ENCODE assay signal across 18 cellular contexts in the genomic region with DNA sequence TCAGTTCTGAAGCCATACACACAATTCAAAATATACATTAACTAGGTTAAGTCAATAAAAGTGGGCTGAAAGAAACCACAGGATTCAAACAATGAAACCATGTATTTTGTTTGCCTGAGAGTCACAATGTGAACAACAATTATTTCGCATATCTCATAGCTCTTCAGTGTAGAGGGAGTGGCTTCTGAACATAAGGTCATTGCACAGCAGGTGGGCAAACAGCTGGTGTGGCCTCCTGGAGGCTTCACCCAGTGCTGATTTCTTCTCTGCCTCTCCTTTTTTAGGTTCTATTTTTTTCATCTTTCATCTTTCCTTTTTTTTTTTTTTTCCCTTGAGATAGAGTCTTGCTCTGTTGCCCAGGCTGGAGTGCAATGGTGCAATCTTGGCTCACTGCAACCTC.
"Had no signal": no experiment of that assay in that cellular context is flagged by ENCODE, and none has a peak within 500 bp of the region (broad histone marks: within the 10 kb centered on the region; RNA-seq: fewer than 3 reads in every experiment).

No MANE protein-coding gene starts in this region.

- H3K4me3 ChIP-seq: gastrocnemius medialis, psoas muscle, right lobe of liver, tibial artery, vagina had no signal

- H3K27ac Mint-ChIP-seq: activated CD8-positive, alpha-beta T cell treated with anti-CD3 and anti-CD28 coated beads, Interleukin-2, amount 10 ng/mL, durations not matched to agents 7 days and 5 days; dendritic cell treated with granulocyte-macrophage colony-stimulating factor and Interleukin-4, amounts not matched to agents 40 ng/mL and 50 ng/mL, for 4 days; stimulated activated effector memory CD8-positive, alpha-beta T cell treated with anti-CD3 and anti-CD28 coated beads, Interleukin-12 subunit alpha, Interleukin-12 subunit beta, amount 100 ng/mL, for 72 hours had no signal

- H3K9me3 Mint-ChIP-seq: dendritic cell treated with granulocyte-macrophage colony-stimulating factor and Interleukin-4, amounts not matched to agents 40 ng/mL and 50 ng/mL, for 4 days; effector memory CD8-positive, alpha-beta T cell; stimulated activated effector memory CD8-positive, alpha-beta T cell treated with anti-CD3 and anti-CD28 coated beads, Interleukin-12 subunit alpha, Interleukin-12 subunit beta, amount 100 ng/mL, for 72 hours had no signal

- H3K27me3 Mint-ChIP-seq: dendritic cell treated with granulocyte-macrophage colony-stimulating factor and Interleukin-4, amounts not matched to agents 40 ng/mL and 50 ng/mL, for 4 days; effector memory CD8-positive, alpha-beta T cell had no signal

- H3K4me1 Mint-ChIP-seq: stimulated activated effector memory CD8-positive, alpha-beta T cell treated with anti-CD3 and anti-CD28 coated beads, Interleukin-12 subunit alpha, Interleukin-12 subunit beta, amount 100 ng/mL, for 72 hours had no signal

- H3K4me3 Mint-ChIP-seq: activated CD8-positive, alpha-beta T cell treated with anti-CD3 and anti-CD28 coated beads, Interleukin-2, amount 10 ng/mL, durations not matched to agents 7 days and 5 days; dendritic cell treated with granulocyte-macrophage colony-stimulating factor and Interleukin-4, amounts not matched to agents 40 ng/mL and 50 ng/mL, for 4 days; effector memory CD8-positive, alpha-beta T cell; stimulated activated effector memory CD8-positive, alpha-beta T cell treated with anti-CD3 and anti-CD28 coated beads, Interleukin-12 subunit alpha, Interleukin-12 subunit beta, amount 100 ng/mL, for 72 hours had no signal

- H3K27me3 ChIP-seq: brain microvascular endothelial cell, gastrocnemius medialis, right lobe of liver, tibial artery, vagina had no signal

- ATAC-seq: activated CD8-positive, alpha-beta T cell treated with anti-CD3 and anti-CD28 coated beads, Interleukin-2, amount 10 ng/mL, durations not matched to agents 7 days and 5 days; effector memory CD8-positive, alpha-beta T cell; gastrocnemius medialis; left ventricle myocardium superior; psoas muscle; right lobe of liver; stimulated activated effector memory CD8-positive, alpha-beta T cell treated with anti-CD3 and anti-CD28 coated beads, Interleukin-12 subunit alpha, Interleukin-12 subunit beta, amount 100 ng/mL, for 72 hours had no signal

- H3K4me1 ChIP-seq: gastrocnemius medialis, psoas muscle, tibial artery, vagina had no signal

- H3K27ac ChIP-seq: brain microvascular endothelial cell, epithelial cell of prostate, gastrocnemius medialis, psoas muscle, right lobe of liver, tibial artery, vagina, VCaP had no signal

- H3K9me3 ChIP-seq: gastrocnemius medialis, psoas muscle, right lobe of liver, tibial artery, vagina had no signal

- DNase-seq: activated CD4-positive, alpha-beta T cell treated with anti-CD3 and anti-CD28 coated beads for 4 hours; activated CD8-positive, alpha-beta T cell treated with anti-CD3 and anti-CD28 coated beads, Interleukin-2, amount 10 ng/mL, durations not matched to agents 7 days and 5 days; activated naive CD4-positive, alpha-beta T cell treated with anti-CD3 and anti-CD28 coated beads, Interleukin-2, amount 50 U/mL, for 16 hours; activated T-cell treated with anti-CD3 and anti-CD28 coated beads for 4 hours; amniotic stem cell; brain microvascular endothelial cell; effector memory CD8-positive, alpha-beta T cell; gastrocnemius medialis; left ventricle myocardium superior; mesenchymal stem cell; psoas muscle; right lobe of liver; tibial artery had no signal
